ENCODE assay signal across 22 cellular contexts in genomic region chr1:164695956-164696665, GRCh38.
DNase-seq lines count a peak whose midpoint lies in the region; ATAC-seq and TF ChIP-seq lines count a peak whose summit lies in the region.
"Had no signal": no experiment of that assay in that cellular context is flagged by ENCODE, and none has a peak within 500 bp of the region (broad histone marks: within the 10 kb centered on the region; RNA-seq: fewer than 3 reads in every experiment).

No MANE protein-coding gene starts in this region.

- TF ChIP-seq CTCF in AG09319 (IDR thresholded peaks at IDR 0.05; ENCODE audit: low read depth, low read length) (no peak), astrocyte of the spinal cord (IDR thresholded peaks at IDR 0.05; ENCODE audit: low read depth, low read length) (no peak), gastroesophageal sphincter (IDR thresholded peaks at IDR 0.05) (no peak), gastrocnemius medialis (IDR thresholded peaks at IDR 0.05 in 4 of 5, conservative IDR thresholded peaks at IDR 0.05 in 1 of 5) (no peak), transverse colon (IDR thresholded peaks at IDR 0.05) (no peak)

- DNase-seq in AG09319 (ENCODE audit: extremely low read depth, low read depth), result peak; percentile 35
- DNase-seq in H4 (ENCODE audit: low spot score), result peak; percentile 19
- peak; percentile 8 for DNase-seq in astrocyte of the spinal cord (ENCODE audit: low read depth, low spot score)
- no peak for DNase-seq in gastrocnemius medialis
- DNase-seq in HK-2 (ENCODE audit: unreplicated experiment), result no peak
- no peak for DNase-seq in transverse colon
- DNase-seq in HUDEP-2 (lab: John Stamatoyannopoulos, UW; ENCODE audit: unreplicated experiment in 76 of 76), result no peak
- DNase-seq: activated CD4-positive, alpha-beta T cell treated with anti-CD3 and anti-CD28 coated beads for 4 hours; activated naive CD4-positive, alpha-beta T cell; activated T-cell treated with anti-CD3 and anti-CD28 coated beads, Interleukin-2, amount 50 U/mL, for 4 hours; anterior cingulate cortex; erythroblast; GDM1; HFFc6; naive thymus-derived CD8-positive, alpha-beta T cell; NCI-H1436; NCI-H526; right cardiac atrium; SK-N-SH; stimulated activated CD8-positive, alpha-beta memory T cell treated with anti-CD3 and anti-CD28 coated beads, Interleukin-4, amount 100 ng/mL, for 48 hours; T-helper 2 cell had no signal

- in situ Hi-C loops in astrocyte of the spinal cord (cut with HindIII; ENCODE audit: low sequenced_read_pairs), result no loop called here
- in situ Hi-C loops in gastrocnemius medialis (cut with MboI; ENCODE audit: low sequenced_read_pairs in 4 of 4), result loop anchor here in 2 of 4 donors (10.0 to 25.0 kb wide), 2 partner anchors 89 to 91 kb away; no protein-coding TSS in a partner anchor
- in situ Hi-C loops in transverse colon (cut with MboI; ENCODE audit: low pct_ligation_motif_present in 1 of 4, low pct_unique_long_range_greater_than_20kb in 1 of 4, low sequenced_read_pairs in 3 of 4), result no loop called here

- no peak for TF ChIP-seq POLR2A in gastroesophageal sphincter (IDR thresholded peaks at IDR 0.05)
- no peak for TF ChIP-seq POLR2A in gastrocnemius medialis (IDR thresholded peaks at IDR 0.05)
- TF ChIP-seq POLR2A in transverse colon (IDR thresholded peaks at IDR 0.05), result no peak

- H3K36me3 ChIP-seq in gastroesophageal sphincter (no peaks in the 10 kb centered on the region), gastrocnemius medialis (no peaks in the 10 kb centered on the region), transverse colon (no peaks in the 10 kb centered on the region)

- H3K4me1 ChIP-seq in gastroesophageal sphincter (peaks cover under 1 to 61% (median 18%) of the 10 kb centered on the region in 3 donors), gastrocnemius medialis (peaks cover 27 to 36% of the 10 kb centered on the region in 2 donors), transverse colon (peaks cover 0 to 3% (median 0%) of the 10 kb centered on the region in 4 donors)

- H3K9me3 ChIP-seq in gastroesophageal sphincter (no peaks in the 10 kb centered on the region), gastrocnemius medialis (no peaks in the 10 kb centered on the region), transverse colon (no peaks in the 10 kb centered on the region)
- H3K9me3 ChIP-seq: SK-N-SH had no signal

- intact Hi-C loops in gastrocnemius medialis (cut with DNase I; ENCODE audit: low total_unique reads), result no loop called here
- intact Hi-C loops in transverse colon (cut with DNase I; ENCODE audit: low total_unique reads), result no loop called here

- WGBS in gastroesophageal sphincter (ENCODE audit: low coverage in 1 of 2), 2 donors, result 53 to 76% methylated on average over 5 of the region's 5 CpGs
- 71 to 85% methylated on average over 4 to 5 of the region's 5 CpGs for WGBS in transverse colon (ENCODE audit: low coverage in 1 of 2), 2 donors

- TF ChIP-seq EP300 in gastroesophageal sphincter (IDR thresholded peaks at IDR 0.05) (no peak), transverse colon (IDR thresholded peaks at IDR 0.05; ENCODE audit: low read depth) (no peak)

- H3K27ac ChIP-seq in gastroesophageal sphincter, result peak overlapping the region in 3 of 4 donors; percentile 8 to 25 (median 19)
- peak overlapping the region in 1 of 4 donors; percentile 27 for H3K27ac ChIP-seq in gastrocnemius medialis
- no peak overlapping the region for H3K27ac ChIP-seq in transverse colon

- H3K4me3 ChIP-seq in astrocyte of the spinal cord (ENCODE audit: low read depth, low read length) (no peak overlapping the region), gastroesophageal sphincter (no peak overlapping the region), gastrocnemius medialis (no peak overlapping the region), transverse colon (no peak overlapping the region)

- H3K27me3 ChIP-seq in gastroesophageal sphincter (no peaks in the 10 kb centered on the region), gastrocnemius medialis (no peaks in the 10 kb centered on the region), transverse colon (no peaks in the 10 kb centered on the region)

- no peak for ATAC-seq in gastroesophageal sphincter
- no peak for ATAC-seq in gastrocnemius medialis
- ATAC-seq: activated T-cell treated with anti-CD3 and anti-CD28 coated beads, Interleukin-2, amount 50 U/mL, for 4 hours; naive thymus-derived CD8-positive, alpha-beta T cell had no signal

Comparison
In these comparisons a context has a peak if more than half of its experiments do, and no peak if none do; other contexts are left out.
1. DNase-seq: peak in AG09319 (single experiment), H4 (single experiment) and astrocyte of the spinal cord (single experiment); none in gastrocnemius medialis (0 of 2), HK-2 (single experiment), transverse colon (single experiment) and HUDEP-2 (0 of 76).
2. H3K27ac ChIP-seq: peak in gastroesophageal sphincter (3 of 4); none in transverse colon (0 of 4).